8 cellular contexts compared by ENCODE assay signal in genomic region chr11:103110406-103110805, GRCh38. TPM values are rescaled to one million over a fixed set of nuclear protein-coding genes. Genes with fewer than 3 reads are reported as not detected.
DNase-seq lines count a peak whose midpoint lies in the region; ATAC-seq and TF ChIP-seq lines count a peak whose summit lies in the region.

No MANE protein-coding gene starts in this region.

- H3K36me3 Mint-ChIP-seq in CD4-positive, CD25-positive, alpha-beta regulatory T cell = no peaks in the 10 kb centered on the region
- H3K36me3 Mint-ChIP-seq in nephron progenitor cell (ENCODE audit: low read depth) = peaks cover 25% of the 10 kb centered on the region

- peaks cover 5 to 14% (median 11%) of the 10 kb centered on the region in 4 donors for H3K4me1 Mint-ChIP-seq in CD4-positive, CD25-positive, alpha-beta regulatory T cell
- peaks cover 39% of the 10 kb centered on the region for H3K4me1 Mint-ChIP-seq in nephron progenitor cell

- no peak overlapping the region for H3K4me3 ChIP-seq in CD4-positive, CD25-positive, alpha-beta regulatory T cell (ENCODE audit: low read depth, low read length)
- H3K4me3 ChIP-seq in LNCaP clone FGC (ENCODE audit: low read depth, low read length) = peak overlapping the region; percentile 90
- H3K4me3 ChIP-seq in ectodermal cell (ENCODE audit: insufficient read depth, low read depth, low read length) = peak overlapping the region; percentile 76

- no peak for ATAC-seq in CD4-positive, CD25-positive, alpha-beta regulatory T cell (ENCODE audit: low read depth in 2 of 2)
- no peak for ATAC-seq in HG03108 (IDR thresholded peaks at IDR 0.05; ENCODE audit: unreplicated experiment)

- H3K9me3 Mint-ChIP-seq in CD4-positive, CD25-positive, alpha-beta regulatory T cell = peaks cover 0 to 2% (median 0%) of the 10 kb centered on the region in 7 donors
- H3K9me3 Mint-ChIP-seq in nephron progenitor cell = no peaks in the 10 kb centered on the region

- no peak overlapping the region for H3K27ac ChIP-seq in CD4-positive, CD25-positive, alpha-beta regulatory T cell (ENCODE audit: insufficient read depth, low read length, poor library complexity, severe bottlenecking)
- no peak overlapping the region for H3K27ac ChIP-seq in ectodermal cell (ENCODE audit: insufficient read depth, low read depth, low read length, poor library complexity, severe bottlenecking)

- peak; percentile 41 for TF ChIP-seq CTCF in LNCaP clone FGC (IDR thresholded peaks at IDR 0.05; ENCODE audit: control insufficient read depth, extremely low read depth, insufficient read depth)
- TF ChIP-seq CTCF in nephron progenitor cell (IDR thresholded peaks at IDR 0.05) = no peak

- H3K9me3 ChIP-seq in CD4-positive, CD25-positive, alpha-beta regulatory T cell (ENCODE audit: control insufficient read depth in 2 of 2, low read length in 2 of 2) = no peaks in the 10 kb centered on the region
- no peaks in the 10 kb centered on the region for H3K9me3 ChIP-seq in ectodermal cell (ENCODE audit: control insufficient read depth, low read length)

- no peaks in the 10 kb centered on the region for H3K36me3 ChIP-seq in CD4-positive, CD25-positive, alpha-beta regulatory T cell (ENCODE audit: control insufficient read depth, insufficient read depth, low read length)
- H3K36me3 ChIP-seq in ectodermal cell (ENCODE audit: control insufficient read depth, insufficient read depth, low read length) = peaks cover 9% of the 10 kb centered on the region

- H3K4me1 ChIP-seq in CD4-positive, CD25-positive, alpha-beta regulatory T cell (ENCODE audit: control insufficient read depth, insufficient read depth, low read length, poor library complexity, severe bottlenecking) = peaks cover 10% of the 10 kb centered on the region
- H3K4me1 ChIP-seq in ectodermal cell (ENCODE audit: control insufficient read depth, insufficient read depth, low read length) = no peaks in the 10 kb centered on the region

- peaks cover 18% of the 10 kb centered on the region for H3K27me3 Mint-ChIP-seq in CD4-positive, CD25-positive, alpha-beta regulatory T cell
- no peaks in the 10 kb centered on the region for H3K27me3 Mint-ChIP-seq in nephron progenitor cell (ENCODE audit: low read depth, poor library complexity)

- peak overlapping the region in 1 of 3 donors; percentile 93 for H3K27ac Mint-ChIP-seq in CD4-positive, CD25-positive, alpha-beta regulatory T cell
- H3K27ac Mint-ChIP-seq in nephron progenitor cell = peak overlapping the region; percentile 100

- peak in 2 of 3 donors; percentile 9 to 12 for DNase-seq in CD4-positive, CD25-positive, alpha-beta regulatory T cell
- DNase-seq in LNCaP clone FGC (ENCODE audit: low read depth) (no peak), nephron progenitor cell (no peak), mesenteric fat pad (ENCODE audit: low spot score) (no peak), pons (ENCODE audit: low spot score) (no peak), hypothalamus (lab: John Stamatoyannopoulos, UW) (no peak)

- no peaks in the 10 kb centered on the region for H3K27me3 ChIP-seq in CD4-positive, CD25-positive, alpha-beta regulatory T cell (ENCODE audit: control insufficient read depth, insufficient read depth, low read length)
- H3K27me3 ChIP-seq in ectodermal cell (ENCODE audit: control insufficient read depth, insufficient read depth, low read length, poor library complexity, severe bottlenecking) = no peaks in the 10 kb centered on the region

- peak overlapping the region in 3 of 4 donors; percentile 30 to 91 (median 50) for H3K4me3 Mint-ChIP-seq in CD4-positive, CD25-positive, alpha-beta regulatory T cell
- peak overlapping the region; percentile 97 for H3K4me3 Mint-ChIP-seq in nephron progenitor cell

RNA-seq across cellular contexts. Expression of gene DYNC2H1, which starts 1.2 kb away (rescaled TPM):
- 1.8 TPM for total RNA-seq in CD4-positive, CD25-positive, alpha-beta regulatory T cell
- polyA plus RNA-seq in CD4-positive, CD25-positive, alpha-beta regulatory T cell = under 1 TPM; 0.10 to 0.20 (median 0.17) TPM
- polyA plus RNA-seq in ectodermal cell (2013, experiment 1 of 4) = 26.7 TPM
- 33.2 TPM for polyA plus RNA-seq in ectodermal cell (2013, experiment 2 of 4)
- 19.2 TPM for polyA plus RNA-seq in ectodermal cell (2013, experiment 3 of 4)
- 23.6 TPM for polyA plus RNA-seq in ectodermal cell (2013, experiment 4 of 4)
- 16.6 TPM for total RNA-seq in mesenteric fat pad

RNA-seq across cellular contexts. Expression of gene DCUN1D5, which starts 18.4 kb away (rescaled TPM):
- 16.2 TPM for total RNA-seq in CD4-positive, CD25-positive, alpha-beta regulatory T cell
- polyA plus RNA-seq in CD4-positive, CD25-positive, alpha-beta regulatory T cell = 10 to 100 TPM; 23.6 to 27.6 (median 26.6) TPM
- 46.8 TPM for polyA plus RNA-seq in ectodermal cell (2013, experiment 1 of 4)
- 51.0 TPM for polyA plus RNA-seq in ectodermal cell (2013, experiment 2 of 4)
- 42.1 TPM for polyA plus RNA-seq in ectodermal cell (2013, experiment 3 of 4)
- 41.1 TPM for polyA plus RNA-seq in ectodermal cell (2013, experiment 4 of 4)
- total RNA-seq in mesenteric fat pad = 22.1 TPM

Comparison
In these comparisons a context has a peak if more than half of its experiments do, and no peak if none do; other contexts are left out.
1. DNase-seq: peak in CD4-positive, CD25-positive, alpha-beta regulatory T cell (2 of 3); none in LNCaP clone FGC (single experiment), nephron progenitor cell (single experiment), mesenteric fat pad (single experiment), pons (single experiment) and hypothalamus (0 of 51).